ENCODE assay signal across 17 cellular contexts in the genomic region with DNA sequence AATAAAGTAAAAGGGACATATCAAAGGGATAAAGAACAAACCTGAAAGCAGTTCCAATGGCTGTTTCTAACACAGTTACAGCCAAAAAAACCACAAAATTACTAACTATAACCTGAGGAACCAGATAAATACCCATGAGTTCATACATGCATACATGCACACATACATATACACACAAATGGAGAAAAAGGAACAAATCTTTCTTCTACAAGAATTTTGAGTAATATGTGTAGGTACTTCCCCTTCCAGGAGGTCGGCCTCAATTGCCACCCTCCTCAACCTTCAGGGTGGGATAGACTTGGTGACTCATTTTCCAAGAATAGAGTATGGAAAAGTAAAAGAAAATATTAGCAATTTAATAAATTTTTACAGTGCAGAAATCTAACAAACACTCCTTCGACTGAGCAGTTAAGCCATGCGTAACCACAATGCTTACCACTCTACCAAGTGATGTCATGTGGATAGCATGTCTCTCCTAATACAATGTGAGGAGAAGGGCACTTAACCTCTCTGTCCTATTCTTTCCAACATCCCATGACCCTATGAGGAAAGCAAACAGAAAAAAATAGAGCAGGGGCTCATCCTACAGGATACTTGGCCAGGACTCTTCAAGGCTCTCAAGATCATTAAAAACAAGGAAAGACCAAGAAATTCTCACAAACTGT.
A peak's percentile ranks its signal among the peaks of the same experiment; 100 is the strongest.
DNase-seq lines count a peak whose midpoint lies in the region; ATAC-seq and TF ChIP-seq lines count a peak whose summit lies in the region.
"Had no signal": no experiment of that assay in that cellular context is flagged by ENCODE, and none has a peak within 500 bp of the region (broad histone marks: within the 10 kb centered on the region; RNA-seq: fewer than 3 reads in every experiment).

No MANE protein-coding gene starts in this region.

- dilution Hi-C loops in IMR-90 (cut with HindIII; ENCODE audit: low sequenced_read_pairs, unreplicated experiment) = no loop called here

- peak overlapping the region; percentile 14 to 59 (median 36); a peak in 21 of 22 replicates for H3K4me2 ChIP-seq in BLaER1 treated with 17β-estradiol and CSF1 and Interleukin-3, amounts not matched to agents 10 nM and 100 nM
- H3K4me2 ChIP-seq in IMR-90 (ENCODE audit: low read depth, low read length) = no peak overlapping the region

- H2AFZ ChIP-seq in IMR-90 (replicated peaks; ENCODE audit: low read length, poor library complexity) = no peak overlapping the region

- no peak overlapping the region for H3K27ac Mint-ChIP-seq in activated B cell treated with CpG ODN at 0.5 μM for 24 hours
- H3K27ac Mint-ChIP-seq: activated CD4-positive, alpha-beta T cell treated with anti-CD3 and anti-CD28 coated beads, Interleukin-2, amount 10 ng/mL, durations not matched to agents 7 days and 5 days; H9; natural killer cell; stimulated activated effector memory CD8-positive, alpha-beta T cell treated with anti-CD3 and anti-CD28 coated beads, Interleukin-12 subunit alpha, Interleukin-12 subunit beta, amount 100 ng/mL, for 72 hours had no signal

- no peak overlapping the region for H3K27ac ChIP-seq in BLaER1 treated with 17β-estradiol and CSF1 and Interleukin-3, amounts not matched to agents 10 nM and 100 nM
- H3K27ac ChIP-seq in IMR-90 (ENCODE audit: insufficient read depth, low read length) (no peak overlapping the region), foreskin keratinocyte (no peak overlapping the region)
- H3K27ac ChIP-seq: breast epithelium had no signal

- DNase-seq in IMR-90 (peak; percentile 52), activated B cell treated with CpG ODN at 0.5 μM for 24 hours (no peak), kidney tubule cell (ENCODE audit: low spot score) (peak; percentile 92), foreskin keratinocyte (no peak), dedifferentiated amniotic fluid mesenchymal stem cell (ENCODE audit: extremely low spot score) (no peak)
- no peak for DNase-seq in activated CD8-positive, alpha-beta memory T cell treated with anti-CD3 and anti-CD28 coated beads for 24 hours
- DNase-seq: activated CD4-positive, alpha-beta T cell treated with anti-CD3 and anti-CD28 coated beads, Interleukin-2, amount 10 ng/mL, durations not matched to agents 7 days and 5 days; GF-D8; H9; natural killer cell; NCI-H446 treated with DMSO at 0.1 percent for 48 hours; stimulated activated CD4-positive, alpha-beta T cell treated with anti-CD3 and anti-CD28 coated beads, Interleukin-4, amount 100 ng/mL, for 24 hours had no signal

- no peak for TF ChIP-seq POLR2A in IMR-90 (IDR thresholded peaks at IDR 0.05; ENCODE audit: low read depth, low read length)

- H2BK15ac ChIP-seq in IMR-90 (ENCODE audit: low read depth, low read length) = no peak overlapping the region

- H3K4me1 Mint-ChIP-seq in activated B cell treated with CpG ODN at 0.5 μM for 24 hours = peaks cover 8% of the 10 kb centered on the region
- H3K4me1 Mint-ChIP-seq: natural killer cell; stimulated activated effector memory CD8-positive, alpha-beta T cell treated with anti-CD3 and anti-CD28 coated beads, Interleukin-12 subunit alpha, Interleukin-12 subunit beta, amount 100 ng/mL, for 72 hours had no signal

- H3K4me3 Mint-ChIP-seq in activated B cell treated with CpG ODN at 0.5 μM for 24 hours = no peak overlapping the region
- H3K4me3 Mint-ChIP-seq: activated CD4-positive, alpha-beta T cell treated with anti-CD3 and anti-CD28 coated beads, Interleukin-2, amount 10 ng/mL, durations not matched to agents 7 days and 5 days; H9; natural killer cell; stimulated activated effector memory CD8-positive, alpha-beta T cell treated with anti-CD3 and anti-CD28 coated beads, Interleukin-12 subunit alpha, Interleukin-12 subunit beta, amount 100 ng/mL, for 72 hours had no signal

- H2BK20ac ChIP-seq in IMR-90 (ENCODE audit: low read depth, low read length) = no peak overlapping the region

- no peaks in the 10 kb centered on the region for H3K36me3 Mint-ChIP-seq in activated B cell treated with CpG ODN at 0.5 μM for 24 hours (ENCODE audit: low read depth)
- H3K36me3 Mint-ChIP-seq: stimulated activated effector memory CD8-positive, alpha-beta T cell treated with anti-CD3 and anti-CD28 coated beads, Interleukin-12 subunit alpha, Interleukin-12 subunit beta, amount 100 ng/mL, for 72 hours had no signal

- BruUV-seq in IMR-90 (replicated peaks; lab: Mats Ljungman, UMichigan) = no TSS peak

- peaks cover 3% of the 10 kb centered on the region for H3K9me1 ChIP-seq in IMR-90 (ENCODE audit: insufficient read depth, low read length)

- no peak overlapping the region for H3K4ac ChIP-seq in IMR-90 (ENCODE audit: low read depth, low read length)

- H2AK9ac ChIP-seq in IMR-90 (replicated peaks; ENCODE audit: low read depth, low read length, poor library complexity) = no peak overlapping the region

- POLR2A ChIA-PET in IMR-90 (lab: Charles Lee; ENCODE audit: unreplicated experiment) = no interaction called here
- POLR2A ChIA-PET in activated B cell treated with CpG ODN at 0.5 μM for 24 hours (lab: Charles Lee) = no interaction called here

- no peaks in the 10 kb centered on the region for H3K79me1 ChIP-seq in IMR-90 (ENCODE audit: low read depth in 1 of 2, low read length in 2 of 2)

- peaks cover 9 to 17% (median 11%) of the 10 kb centered on the region in 10 experiments; a peak in 19 of 20 replicates for H3K4me1 ChIP-seq in BLaER1 treated with 17β-estradiol and CSF1 and Interleukin-3, amounts not matched to agents 10 nM and 100 nM
- H3K4me1 ChIP-seq in IMR-90 (ENCODE audit: control insufficient read depth, insufficient read depth, low read length) (no peaks in the 10 kb centered on the region; the same call in 1 of the 2 replicates), foreskin keratinocyte (peaks cover 18% of the 10 kb centered on the region)
- H3K4me1 ChIP-seq: breast epithelium had no signal

- H4K20me1 ChIP-seq in BLaER1 treated with 17β-estradiol and CSF1 and Interleukin-3, amounts not matched to agents 10 nM and 100 nM = no peaks in the 10 kb centered on the region
- H4K20me1 ChIP-seq in IMR-90 (ENCODE audit: insufficient read depth, low read length) = no peaks in the 10 kb centered on the region

- CTCF ChIA-PET in IMR-90 (lab: Yijun Ruan, JAX) = no interaction called here
- CTCF ChIA-PET in activated B cell treated with CpG ODN at 0.5 μM for 24 hours (lab: Charles Lee) = no interaction called here

- H3K9me3 ChIP-seq in BLaER1 treated with 17β-estradiol and CSF1 and Interleukin-3, amounts not matched to agents 10 nM and 100 nM (replicated peaks in 1 of 11) = peaks cover 16 to 33% (median 23%) of the 10 kb centered on the region in 11 experiments
- peaks cover 3% of the 10 kb centered on the region; the same call in 1 of the 2 replicates for H3K9me3 ChIP-seq in IMR-90 (ENCODE audit: control insufficient read depth, insufficient read depth, low read length)

- ATAC-seq in IMR-90 (ENCODE audit: low read depth) (no peak), activated B cell treated with CpG ODN at 0.5 μM for 24 hours (ENCODE audit: low read depth) (peak; percentile 56), HG02759 (IDR thresholded peaks at IDR 0.05; ENCODE audit: unreplicated experiment) (no peak), foreskin keratinocyte (no peak)
- ATAC-seq: left lobe of liver; natural killer cell; stimulated activated effector memory CD8-positive, alpha-beta T cell treated with anti-CD3 and anti-CD28 coated beads, Interleukin-12 subunit alpha, Interleukin-12 subunit beta, amount 100 ng/mL, for 72 hours had no signal

- in situ Hi-C loops in IMR-90 (cut with MboI; ENCODE audit: low sequenced_read_pairs) = no loop called here

- H2AK5ac ChIP-seq in IMR-90 (ENCODE audit: low read depth, low read length) = no peak overlapping the region

- H3K14ac ChIP-seq in IMR-90 (replicated peaks; ENCODE audit: low read depth, low read length) = 0 out of 2 replicates have a peak overlapping the region, but pooled peaks have one; percentile 8

- H4K5ac ChIP-seq in IMR-90 (ENCODE audit: low read depth, low read length) = no peak overlapping the region

- no peak overlapping the region for H4K91ac ChIP-seq in IMR-90 (ENCODE audit: insufficient read depth, low read depth, low read length)

- H3K56ac ChIP-seq in IMR-90 (ENCODE audit: extremely low read depth, insufficient read depth, low read length) = no peak overlapping the region

- no peaks in the 10 kb centered on the region for H3K27me3 ChIP-seq in BLaER1 treated with 17β-estradiol and CSF1 and Interleukin-3, amounts not matched to agents 10 nM and 100 nM
- H3K27me3 ChIP-seq in IMR-90 (ENCODE audit: control insufficient read depth, insufficient read depth, low read length) (no peaks in the 10 kb centered on the region), foreskin keratinocyte (no peaks in the 10 kb centered on the region)
- H3K27me3 ChIP-seq: breast epithelium had no signal

- no peak overlapping the region for H4K8ac ChIP-seq in IMR-90 (ENCODE audit: low read depth in 2 of 2, low read length in 2 of 2)

- intact Hi-C loops in IMR-90 (cut with micrococcal nuclease) (no loop called here), activated B cell treated with CpG ODN at 0.5 μM for 24 hours (cut with micrococcal nuclease) (no loop called here)

- no peak for TF ChIP-seq CTCF in IMR-90 (conservative IDR thresholded peaks at IDR 0.05; ENCODE audit: low read depth, low read length)
- no peak for TF ChIP-seq CTCF in activated B cell treated with CpG ODN at 0.5 μM for 24 hours (IDR thresholded peaks at IDR 0.05)
- TF ChIP-seq CTCF in foreskin keratinocyte (conservative IDR thresholded peaks at IDR 0.05) = no peak

- no peak for TF ChIP-seq RAD21 in IMR-90 (IDR thresholded peaks at IDR 0.05; ENCODE audit: low read length)

- no peak overlapping the region for H3K9ac ChIP-seq in BLaER1 treated with 17β-estradiol and CSF1 and Interleukin-3, amounts not matched to agents 10 nM and 100 nM
- no peak overlapping the region for H3K9ac ChIP-seq in IMR-90 (ENCODE audit: low read depth, low read length)

- H2BK5ac ChIP-seq in IMR-90 (ENCODE audit: low read depth, low read length, poor library complexity, severe bottlenecking) = no peak overlapping the region

- H3K4me3 ChIP-seq in BLaER1 treated with 17β-estradiol and CSF1 and Interleukin-3, amounts not matched to agents 10 nM and 100 nM = no peak overlapping the region
- no peak overlapping the region for H3K4me3 ChIP-seq in IMR-90 (ENCODE audit: insufficient read depth, low read depth, low read length)
- H3K4me3 ChIP-seq: breast epithelium had no signal

- no CpG with 5 or more reads among the region's 3 CpGs for WGBS in IMR-90 (ENCODE audit: extremely low coverage in 2 of 2, insufficient read length in 1 of 2), 2 experiments

- peaks cover 13% of the 10 kb centered on the region for H3K9me3 Mint-ChIP-seq in activated B cell treated with CpG ODN at 0.5 μM for 24 hours

- H3K27me3 Mint-ChIP-seq in activated B cell treated with CpG ODN at 0.5 μM for 24 hours = peaks cover 2% of the 10 kb centered on the region
- H3K27me3 Mint-ChIP-seq: activated CD4-positive, alpha-beta T cell treated with anti-CD3 and anti-CD28 coated beads, Interleukin-2, amount 10 ng/mL, durations not matched to agents 7 days and 5 days had no signal

- H3K23ac ChIP-seq in IMR-90 (ENCODE audit: low read depth, low read length) = no peak overlapping the region

- no peak overlapping the region for H2BK120ac ChIP-seq in IMR-90 (ENCODE audit: low read depth, low read length)

- H3K18ac ChIP-seq in IMR-90 (ENCODE audit: low read depth, low read length) = no peak overlapping the region; the same call in 1 of the 2 replicates

- H3K36me3 ChIP-seq in BLaER1 treated with 17β-estradiol and CSF1 and Interleukin-3, amounts not matched to agents 10 nM and 100 nM = peaks cover 0 to 4% (median 0%) of the 10 kb centered on the region in 11 experiments; a peak in 1 of 22 replicates
- H3K36me3 ChIP-seq in IMR-90 (ENCODE audit: control insufficient read depth, insufficient read depth, low read length) = no peaks in the 10 kb centered on the region
- H3K36me3 ChIP-seq: breast epithelium had no signal

Comparison
In these comparisons a context has a peak if more than half of its experiments do, and no peak if none do; other contexts are left out.
1. DNase-seq: peak in IMR-90 (single experiment) and kidney tubule cell (single experiment); none in activated B cell treated with CpG ODN at 0.5 μM for 24 hours (single experiment), activated CD8-positive, alpha-beta memory T cell treated with anti-CD3 and anti-CD28 coated beads for 24 hours (single experiment), foreskin keratinocyte (0 of 2) and dedifferentiated amniotic fluid mesenchymal stem cell (single experiment).